9 cellular contexts compared by ENCODE assay signal in the genomic region with DNA sequence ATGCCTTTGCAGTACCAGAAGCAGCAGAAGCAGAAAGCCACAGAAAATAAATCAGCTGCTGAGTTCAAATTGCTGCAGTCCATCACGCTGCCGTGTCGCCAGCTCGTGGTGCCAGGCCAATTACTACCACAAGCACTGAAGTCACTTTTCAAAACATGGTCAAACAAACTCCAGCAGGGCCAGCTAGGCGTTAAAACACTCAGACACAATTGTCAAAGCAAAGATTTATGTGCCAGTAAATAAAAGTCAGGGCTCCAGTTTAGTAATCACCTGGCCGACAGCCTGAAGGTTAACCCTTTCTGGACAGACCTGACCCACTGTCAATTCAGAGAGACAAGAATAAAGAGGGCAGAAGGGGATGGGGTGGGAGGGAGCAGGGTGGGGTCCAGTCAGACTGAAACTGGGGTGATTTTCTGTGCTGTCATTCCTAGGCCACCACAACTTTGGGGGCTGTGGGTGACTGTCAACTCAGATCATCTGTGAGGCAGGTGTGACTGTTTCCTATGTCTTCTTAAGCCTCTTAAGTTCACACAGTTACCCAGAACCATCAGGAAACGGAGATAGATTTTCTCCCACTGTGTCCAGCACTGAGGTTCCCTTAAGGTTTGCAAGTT.
DNase-seq lines count a peak whose midpoint lies in the region; ATAC-seq and TF ChIP-seq lines count a peak whose summit lies in the region.
"Had no signal": no experiment of that assay in that cellular context is flagged by ENCODE, and none has a peak within 500 bp of the region (broad histone marks: within the 10 kb centered on the region; RNA-seq: fewer than 3 reads in every experiment).

No MANE protein-coding gene starts in this region.

- H3K79me2 ChIP-seq in MM.1S (ENCODE audit: low read length), result no peaks in the 10 kb centered on the region

- 54 to 64% (median 62%) methylated on average over 7 of the region's 7 CpGs for WGBS in adrenal gland, 4 donors
- WGBS in heart right ventricle, 2 donors, result 57 to 58% methylated on average over 7 of the region's 7 CpGs

- H3K4me3 Mint-ChIP-seq in T-helper 2 cell treated with Interferon-gamma antibody and Interleukin-4, amounts not matched to agents 5 μg/mL and 100 μg/mL, for 36 hours, result peak overlapping the region; percentile 56
- H3K4me3 Mint-ChIP-seq in progenitor cell of endocrine pancreas (ENCODE audit: low read depth), result no peak overlapping the region

- TF ChIP-seq POLR2A in adrenal gland (IDR thresholded peaks at IDR 0.05), result no peak

- H3K4me1 ChIP-seq in adrenal gland (replicated peaks in 1 of 2) (no peaks in the 10 kb centered on the region), MM.1S (ENCODE audit: low read length) (peaks cover 5% of the 10 kb centered on the region; the same call in 1 of the 2 replicates), heart right ventricle (peaks cover 0 to 4% (median 0%) of the 10 kb centered on the region in 9 donors)

- DNase-seq in DMS153 (lab: John Stamatoyannopoulos, UW) (peak; percentile 91), progenitor cell of endocrine pancreas (ENCODE audit: low spot score, unreplicated experiment) (no peak), adrenal gland (no peak), MM.1S (no peak), heart right ventricle (no peak)
- DNase-seq in T-helper 2 cell treated with Interferon-gamma antibody and Interleukin-4, amounts not matched to agents 5 μg/mL and 100 μg/mL, for 36 hours (ENCODE audit: low spot score), result peak; percentile 73

- H3K4me3 ChIP-seq in adrenal gland, result no peak overlapping the region
- H3K4me3 ChIP-seq in MM.1S (ENCODE audit: low read length), result no peak overlapping the region
- no peak overlapping the region for H3K4me3 ChIP-seq in heart right ventricle

- no peaks in the 10 kb centered on the region for H4K20me1 ChIP-seq in MM.1S (ENCODE audit: insufficient read depth, low read length)

- TF ChIP-seq CTCF in progenitor cell of endocrine pancreas (IDR thresholded peaks at IDR 0.05; ENCODE audit: unreplicated experiment), result no peak
- TF ChIP-seq CTCF in adrenal gland (IDR thresholded peaks at IDR 0.05), result no peak
- no peak for TF ChIP-seq CTCF in MM.1S (IDR thresholded peaks at IDR 0.05; ENCODE audit: low read length)
- no peak for TF ChIP-seq CTCF in heart right ventricle (IDR thresholded peaks at IDR 0.05)

- H3K36me3 ChIP-seq in adrenal gland (replicated peaks in 1 of 2), result no peaks in the 10 kb centered on the region
- no peaks in the 10 kb centered on the region for H3K36me3 ChIP-seq in MM.1S (replicated peaks; ENCODE audit: insufficient read depth, low read length)
- H3K36me3 ChIP-seq in heart right ventricle, result no peaks in the 10 kb centered on the region
- H3K36me3 ChIP-seq: neutrophil had no signal

- intact Hi-C loops in adrenal gland (cut with DNase I) (no loop called here), heart right ventricle (cut with DNase I) (no loop called here)

- H3K36me3 Mint-ChIP-seq in T-helper 2 cell treated with Interferon-gamma antibody and Interleukin-4, amounts not matched to agents 5 μg/mL and 100 μg/mL, for 36 hours (ENCODE audit: low read depth), result peaks cover 3% of the 10 kb centered on the region
- H3K36me3 Mint-ChIP-seq in progenitor cell of endocrine pancreas (ENCODE audit: insufficient read depth), result no peaks in the 10 kb centered on the region

- H3K9me3 ChIP-seq in adrenal gland (replicated peaks in 1 of 3) (no peaks in the 10 kb centered on the region), MM.1S (replicated peaks; ENCODE audit: insufficient read depth, low read length) (no peaks in the 10 kb centered on the region), heart right ventricle (no peaks in the 10 kb centered on the region)
- H3K9me3 ChIP-seq: neutrophil had no signal

- H3K9ac ChIP-seq in MM.1S (ENCODE audit: low read length), result no peak overlapping the region

- peaks cover 60% of the 10 kb centered on the region for H3K4me1 Mint-ChIP-seq in T-helper 2 cell treated with Interferon-gamma antibody and Interleukin-4, amounts not matched to agents 5 μg/mL and 100 μg/mL, for 36 hours (ENCODE audit: low read depth)
- peaks cover 46% of the 10 kb centered on the region for H3K4me1 Mint-ChIP-seq in progenitor cell of endocrine pancreas (ENCODE audit: low read depth)

- H3K27ac Mint-ChIP-seq in T-helper 2 cell treated with Interferon-gamma antibody and Interleukin-4, amounts not matched to agents 5 μg/mL and 100 μg/mL, for 36 hours, result peak overlapping the region; percentile 88
- H3K27ac Mint-ChIP-seq in progenitor cell of endocrine pancreas, result peak overlapping the region; percentile 23

- no peaks in the 10 kb centered on the region for H3F3A ChIP-seq in MM.1S (ENCODE audit: insufficient read depth, low read length)

- H3K9me3 Mint-ChIP-seq in T-helper 2 cell treated with Interferon-gamma antibody and Interleukin-4, amounts not matched to agents 5 μg/mL and 100 μg/mL, for 36 hours, result no peaks in the 10 kb centered on the region
- H3K9me3 Mint-ChIP-seq in progenitor cell of endocrine pancreas (ENCODE audit: low read depth), result no peaks in the 10 kb centered on the region

- no peaks in the 10 kb centered on the region for H3K27me3 ChIP-seq in adrenal gland
- H3K27me3 ChIP-seq in MM.1S (replicated peaks; ENCODE audit: insufficient read depth, low read length), result no peaks in the 10 kb centered on the region
- H3K27me3 ChIP-seq in heart right ventricle, result no peaks in the 10 kb centered on the region
- H3K27me3 ChIP-seq: neutrophil had no signal

- H3K27ac ChIP-seq in adrenal gland (no peak overlapping the region), MM.1S (ENCODE audit: low read length) (no peak overlapping the region), heart right ventricle (peak overlapping the region in 1 of 10 donors; percentile 12)
- H3K27ac ChIP-seq: neutrophil had no signal

- no peak overlapping the region for H2AFZ ChIP-seq in MM.1S (ENCODE audit: low read length)

- ATAC-seq in GM19452 (IDR thresholded peaks at IDR 0.05; ENCODE audit: unreplicated experiment) (peak; percentile 61), HG03432 (IDR thresholded peaks at IDR 0.05; ENCODE audit: unreplicated experiment) (peak; percentile 58), heart right ventricle (no peak)

- no peaks in the 10 kb centered on the region for H3K27me3 Mint-ChIP-seq in T-helper 2 cell treated with Interferon-gamma antibody and Interleukin-4, amounts not matched to agents 5 μg/mL and 100 μg/mL, for 36 hours (ENCODE audit: low read depth)
- peaks cover 9% of the 10 kb centered on the region for H3K27me3 Mint-ChIP-seq in progenitor cell of endocrine pancreas

- no peaks in the 10 kb centered on the region for H3K9me2 ChIP-seq in MM.1S (replicated peaks; ENCODE audit: insufficient read depth, low read length)

- no peak overlapping the region for H3K4me2 ChIP-seq in MM.1S (ENCODE audit: low read depth, low read length)

Comparison
In these comparisons a context has a peak if more than half of its experiments do, and no peak if none do; other contexts are left out.
1. DNase-seq: peak in DMS153 (single experiment) and T-helper 2 cell treated with Interferon-gamma antibody and Interleukin-4, amounts not matched to agents 5 μg/mL and 100 μg/mL, for 36 hours (single experiment); none in progenitor cell of endocrine pancreas (single experiment), adrenal gland (0 of 7), MM.1S (single experiment) and heart right ventricle (0 of 2).
2. ATAC-seq: peak in GM19452 (single experiment) and HG03432 (single experiment); none in heart right ventricle (0 of 8).